ENCODE assay signal across 11 cellular contexts in genomic region chr7:35004531-35005096, GRCh38. TPM values are rescaled to one million over a fixed set of nuclear protein-coding genes. Genes with fewer than 3 reads are reported as not detected.
DNase-seq lines count a peak whose midpoint lies in the region; ATAC-seq, FAIRE-seq and TF ChIP-seq lines count a peak whose summit lies in the region.
"Had no signal": no experiment of that assay in that cellular context is flagged by ENCODE, and none has a peak within 500 bp of the region (broad histone marks: within the 10 kb centered on the region; RNA-seq: fewer than 3 reads in every experiment).

No MANE protein-coding gene starts in this region.

- peaks cover 54 to 63% of the 10 kb centered on the region in 2 experiments for H3K4me1 ChIP-seq in HCT116 (ENCODE audit: control insufficient read depth in 1 of 2, insufficient read depth in 2 of 2, low read length in 2 of 2)
- H3K4me1 ChIP-seq in Peyer's patch, result peaks cover 0 to 10% (median 0%) of the 10 kb centered on the region in 4 donors
- H3K4me1 ChIP-seq in fibroblast of lung (ENCODE audit: control insufficient read depth, extremely low read depth, insufficient read depth, low read length), result peaks cover 5% of the 10 kb centered on the region
- peaks cover 0 to 29% (median 25%) of the 10 kb centered on the region in 4 donors for H3K4me1 ChIP-seq in sigmoid colon
- H3K4me1 ChIP-seq in uterus, result peaks cover 3 to 4% of the 10 kb centered on the region in 2 donors
- no peaks in the 10 kb centered on the region for H3K4me1 ChIP-seq in kidney (ENCODE audit: control insufficient read depth in 1 of 2, insufficient read depth in 1 of 2, low read depth in 1 of 2, low read length in 2 of 2)

- ATAC-seq in HCT116 (peak; percentile 17; the same call in 1 of the 2 replicates), GM18511 (IDR thresholded peaks at IDR 0.05; ENCODE audit: unreplicated experiment) (no peak)

- TF ChIP-seq POLR2A in HCT116 (IDR thresholded peaks at IDR 0.05; ENCODE audit: borderline replicate concordance, extremely low read depth, insufficient read depth, insufficient read length), result no peak
- no peak for TF ChIP-seq POLR2A in Peyer's patch (IDR thresholded peaks at IDR 0.05)
- TF ChIP-seq POLR2A in sigmoid colon (IDR thresholded peaks at IDR 0.05), result no peak
- no peak for TF ChIP-seq POLR2A in uterus (IDR thresholded peaks at IDR 0.05)

- WGBS in sigmoid colon, 2 donors, result 29 to 62% methylated on average over 1 of the region's 1 CpG

- H3K9me2 ChIP-seq in HCT116 (ENCODE audit: insufficient read depth), result no peaks in the 10 kb centered on the region

- no peak for TF ChIP-seq EP300 in sigmoid colon (IDR thresholded peaks at IDR 0.05)

- TF ChIP-seq CTCF in HCT116 (IDR thresholded peaks at IDR 0.05 in 2 of 3, conservative IDR thresholded peaks at IDR 0.05 in 1 of 3; ENCODE audit: borderline replicate concordance in 1 of 3, insufficient read depth in 1 of 3, low read depth in 2 of 3, low read length in 2 of 3), result no peak
- TF ChIP-seq CTCF in Peyer's patch (IDR thresholded peaks at IDR 0.05), result no peak
- no peak for TF ChIP-seq CTCF in fibroblast of lung (conservative IDR thresholded peaks at IDR 0.05 in 1 of 2, IDR thresholded peaks at IDR 0.05 in 1 of 2; ENCODE audit: low read depth in 1 of 2, low read length in 2 of 2)
- TF ChIP-seq CTCF in sigmoid colon (IDR thresholded peaks at IDR 0.05), result no peak
- TF ChIP-seq CTCF in uterus (IDR thresholded peaks at IDR 0.05), result no peak
- no peak for TF ChIP-seq CTCF in kidney (IDR thresholded peaks at IDR 0.05; ENCODE audit: borderline replicate concordance, extremely low read depth, insufficient read depth)

- H3K36me3 ChIP-seq in HCT116 (ENCODE audit: control insufficient read depth in 1 of 2, insufficient read depth in 2 of 2, low read length in 2 of 2), result no peaks in the 10 kb centered on the region
- no peaks in the 10 kb centered on the region for H3K36me3 ChIP-seq in Peyer's patch
- H3K36me3 ChIP-seq in fibroblast of lung (ENCODE audit: control insufficient read depth, insufficient read depth, low read length), result no peaks in the 10 kb centered on the region
- no peaks in the 10 kb centered on the region for H3K36me3 ChIP-seq in sigmoid colon
- H3K36me3 ChIP-seq in uterus, result no peaks in the 10 kb centered on the region
- H3K36me3 ChIP-seq in kidney (ENCODE audit: control insufficient read depth in 1 of 2, insufficient read depth in 2 of 2, low read length in 2 of 2), result no peaks in the 10 kb centered on the region

- DNase-seq in HCT116 (ENCODE audit: low read depth, low spot score), result peak; percentile 71
- DNase-seq in Peyer's patch, result no peak
- DNase-seq in fibroblast of lung (ENCODE audit: low read depth in 2 of 2), result peak; percentile 7 to 29
- no peak for DNase-seq in sigmoid colon
- no peak for DNase-seq in uterus
- DNase-seq in NCI-H1092 (lab: John Stamatoyannopoulos, UW), result no peak
- no peak for DNase-seq in kidney
- DNase-seq: NCI-H82; stimulated activated CD4-positive, alpha-beta T cell treated with anti-CD3 and anti-CD28 coated beads, Interleukin-2, amount 100 ng/mL, for 24 hours had no signal

- no peaks in the 10 kb centered on the region for H3K9me3 ChIP-seq in HCT116 (ENCODE audit: control insufficient read depth in 1 of 2, insufficient read depth in 1 of 2, low read depth in 1 of 2, low read length in 2 of 2)
- no peaks in the 10 kb centered on the region for H3K9me3 ChIP-seq in Peyer's patch
- no peaks in the 10 kb centered on the region for H3K9me3 ChIP-seq in fibroblast of lung (ENCODE audit: control insufficient read depth, insufficient read depth, low read depth, low read length)
- H3K9me3 ChIP-seq in sigmoid colon, result no peaks in the 10 kb centered on the region
- no peaks in the 10 kb centered on the region for H3K9me3 ChIP-seq in uterus
- no peaks in the 10 kb centered on the region for H3K9me3 ChIP-seq in kidney (ENCODE audit: control insufficient read depth in 1 of 2, low read length in 2 of 2)

- TF ChIP-seq RAD21 in HCT116 (IDR thresholded peaks at IDR 0.05; ENCODE audit: low read depth), result no peak

- no TSS peak for BruUV-seq in HCT116 (replicated peaks; lab: Mats Ljungman, UMichigan)

- H4K20me1 ChIP-seq in HCT116 (ENCODE audit: insufficient read depth) (no peaks in the 10 kb centered on the region; the same call in 1 of the 2 replicates), fibroblast of lung (ENCODE audit: control insufficient read depth, extremely low read depth, insufficient read depth, low read length) (no peaks in the 10 kb centered on the region)

- H3K9ac ChIP-seq in HCT116 (ENCODE audit: low read length) (peak overlapping the region; percentile 40), fibroblast of lung (ENCODE audit: insufficient read depth, low read length) (no peak overlapping the region), kidney (ENCODE audit: low read length in 2 of 2) (no peak overlapping the region)

- H3K4me3 ChIP-seq in HCT116 (replicated peaks in 1 of 2; ENCODE audit: low read depth in 1 of 2, low read length in 2 of 2) (peak overlapping the region; percentile 11 to 33; a peak in 3 of 4 replicates), Peyer's patch (no peak overlapping the region), fibroblast of lung (replicated peaks in 1 of 4; ENCODE audit: control extremely low read depth in 1 of 4, insufficient read depth in 1 of 4, low read depth in 3 of 4, low read length in 4 of 4) (no peak overlapping the region), sigmoid colon (no peak overlapping the region), uterus (no peak overlapping the region), kidney (ENCODE audit: low read length in 2 of 2) (no peak overlapping the region)

- H3K27ac ChIP-seq in HCT116 (ENCODE audit: low read depth, low read length), result peak overlapping the region; percentile 99
- peak overlapping the region in 3 of 4 donors; percentile 22 to 72 (median 68) for H3K27ac ChIP-seq in Peyer's patch
- no peak overlapping the region for H3K27ac ChIP-seq in fibroblast of lung (ENCODE audit: insufficient read depth, low read length)
- peak overlapping the region in 3 of 4 donors; percentile 73 to 77 (median 76) for H3K27ac ChIP-seq in sigmoid colon
- no peak overlapping the region for H3K27ac ChIP-seq in uterus
- no peak overlapping the region for H3K27ac ChIP-seq in kidney (ENCODE audit: low read depth in 2 of 2, low read length in 2 of 2)

- POLR2A ChIA-PET in HCT116 (lab: Charles Lee), result interaction anchor here (1.3 kb wide), 1 partner anchor 18 kb away, joined by 3 read pairs; no protein-coding TSS in a partner anchor

- no peak for FAIRE-seq in kidney (lab: Jason Lieb, UNC)
- FAIRE-seq: colon had no signal

- H3K4me2 ChIP-seq in HCT116 (ENCODE audit: low read length) (peak overlapping the region; percentile 68), fibroblast of lung (ENCODE audit: extremely low read depth, insufficient read depth, low read length) (no peak overlapping the region)

- intact Hi-C loops in HCT116 (cut with micrococcal nuclease), result no loop called here
- intact Hi-C loops in sigmoid colon (cut with DNase I), result loop anchor here (5.0 kb wide), 1 partner anchor 33 kb away; the partner anchor contains the start of gene DPY19L1
- intact Hi-C loops in uterus (cut with DNase I; ENCODE audit: low total_unique reads), result no loop called here
- intact Hi-C loops in kidney (cut with DNase I), result no loop called here

- CTCF ChIA-PET in HCT116 (lab: Charles Lee), result interaction anchor here (0.7 kb wide), 1 partner anchor 21 kb away, joined by 3 read pairs; no protein-coding TSS in a partner anchor

- H3K27me3 ChIP-seq in HCT116 (ENCODE audit: insufficient read depth, low read length), result no peaks in the 10 kb centered on the region
- no peaks in the 10 kb centered on the region for H3K27me3 ChIP-seq in Peyer's patch
- no peaks in the 10 kb centered on the region for H3K27me3 ChIP-seq in fibroblast of lung (ENCODE audit: control insufficient read depth, insufficient read depth, low read length)
- no peaks in the 10 kb centered on the region for H3K27me3 ChIP-seq in sigmoid colon
- H3K27me3 ChIP-seq in uterus, result no peaks in the 10 kb centered on the region

- H3K79me2 ChIP-seq in HCT116 (ENCODE audit: insufficient read depth, low read length) (peaks cover 11% of the 10 kb centered on the region; the same call in 1 of the 2 replicates), fibroblast of lung (ENCODE audit: control insufficient read depth, insufficient read depth, low read length) (no peaks in the 10 kb centered on the region)

- H2AFZ ChIP-seq in HCT116 (ENCODE audit: low read depth, low read length, poor library complexity, severe bottlenecking) (no peak overlapping the region), fibroblast of lung (ENCODE audit: low read length) (no peak overlapping the region)

- RAD21 ChIA-PET in HCT116 (lab: Charles Lee; ENCODE audit: low non-redundant PET in 1 of 2, low total read pairs in 2 of 2, uncharacterized antibody in 2 of 2, unreplicated experiment in 2 of 2), result no interaction called here

TF ChIP-seq in HCT116, 20 proteins besides CTCF, POLR2A, EP300 and RAD21 (continues in another document):
- TF ChIP-seq YY1 (IDR thresholded peaks at IDR 0.05; ENCODE audit: extremely low read depth, insufficient replicate concordance, low read depth, low read length), result no peak
- no peak for TF ChIP-seq ELF1 (IDR thresholded peaks at IDR 0.05; ENCODE audit: borderline replicate concordance, low read depth)
- TF ChIP-seq SIN3A (IDR thresholded peaks at IDR 0.05; ENCODE audit: low read depth), result peak; percentile 46; the same call in 1 of the 2 replicates
- TF ChIP-seq JUND (IDR thresholded peaks at IDR 0.05), result peak; percentile 88
- peak; percentile 89 for TF ChIP-seq FOSL1 (IDR thresholded peaks at IDR 0.05; ENCODE audit: low read depth)

RNA-seq across cellular contexts. Expression of gene DPY19L1, which starts 32.7 kb away (rescaled TPM):
- total RNA-seq in HCT116 (2021; ENCODE audit: unreplicated experiment) (71.7 TPM), Peyer's patch (1 to 10 TPM; 4.1 to 6.8 (median 5.1) TPM), fibroblast of lung (28.8 and 30.1 TPM in 2 replicates), sigmoid colon (10 to 100 TPM; 12.1 to 17.1 (median 13.9) TPM), uterus (10 to 100 TPM; 15.9 to 80.9 (median 24.7) TPM), kidney (32.4 TPM)
- polyA plus RNA-seq in HCT116 (2012), result 17.2 and 22.6 TPM in 2 replicates
- polyA plus RNA-seq in fibroblast of lung (26.2 and 31.8 TPM in 2 replicates), sigmoid colon (10 to 100 TPM in 1 of 3 donors, 1 to 10 TPM in 2; 1.8 to 10.5 (median 3.5) TPM), kidney (ENCODE audit: insufficient read depth, low read depth, low replicate concordance) (5.0 TPM)
- 13.8 and 16.2 TPM in 2 replicates for polyA plus RNA-seq in fibroblast of lung (2012)
- 3.9 and 4.6 TPM in 2 replicates for polyA minus RNA-seq in fibroblast of lung (ENCODE audit: low replicate concordance)

Comparison
In these comparisons a context has a peak if more than half of its experiments do, and no peak if none do; other contexts are left out.
1. DNase-seq: peak in HCT116 (single experiment) and fibroblast of lung (2 of 2); none in Peyer's patch (0 of 3), sigmoid colon (single experiment), uterus (0 of 2), NCI-H1092 (single experiment) and kidney (single experiment).
2. H3K27ac ChIP-seq: peak in HCT116 (single experiment), Peyer's patch (3 of 4) and sigmoid colon (3 of 4); none in fibroblast of lung (single experiment), uterus (0 of 2) and kidney (0 of 2).
3. H3K4me3 ChIP-seq: peak in HCT116 (2 of 2); none in Peyer's patch (0 of 4), fibroblast of lung (0 of 4), sigmoid colon (0 of 4), uterus (0 of 2) and kidney (0 of 2).